23 cellular contexts compared by ENCODE assay signal in the genomic region with DNA sequence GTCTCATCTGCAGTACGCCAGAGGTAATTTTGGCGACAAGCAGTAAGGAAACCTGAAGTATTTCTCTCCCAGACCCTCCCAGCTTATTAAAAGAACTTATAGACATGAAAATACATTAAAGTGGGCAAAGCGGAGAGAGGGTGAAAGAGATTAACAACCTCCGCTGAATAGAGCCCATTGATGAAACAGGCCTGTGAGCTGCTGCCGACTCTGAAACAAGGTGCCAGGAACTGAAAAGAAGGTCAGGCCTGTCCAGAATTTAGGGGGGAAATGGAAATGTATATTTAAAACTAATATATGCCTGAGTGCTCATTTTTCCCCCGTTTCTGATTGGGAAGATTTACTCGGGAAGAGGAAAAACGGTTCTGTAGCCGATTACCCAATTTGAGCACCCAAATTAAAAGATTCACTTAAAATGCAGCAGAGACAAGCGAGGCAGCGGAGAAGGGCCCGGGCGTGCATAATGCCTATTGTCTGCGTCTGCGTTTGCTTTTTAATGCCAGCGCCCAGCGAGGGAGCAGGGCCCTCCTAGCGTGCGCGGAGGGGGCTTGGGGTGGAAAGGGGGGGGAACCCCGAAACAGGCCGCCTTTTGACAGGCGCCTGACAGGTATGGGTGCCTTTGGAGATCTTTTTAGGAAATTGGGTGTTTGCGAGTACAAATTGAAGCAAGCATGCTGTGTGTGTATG.
"Had no signal": no experiment of that assay in that cellular context is flagged by ENCODE, and none has a peak within 500 bp of the region (broad histone marks: within the 10 kb centered on the region; RNA-seq: fewer than 3 reads in every experiment).

No MANE protein-coding gene starts in this region.

- H3K27me3 ChIP-seq: upper lobe of left lung had no signal

- H3K4me1 Mint-ChIP-seq: activated naive CD8-positive, alpha-beta T cell treated with anti-CD3 and anti-CD28 coated beads, Interleukin-2, amount 50 U/mL, for 24 hours; naive B cell; stimulated activated memory B cell treated with anti-CD40 and anti-IgM and Interleukin-4, amounts not matched to agents 10 μg/mL and 1 μg/mL and 100 μg/mL, for 72 hours; T-cell had no signal

- H3K4me3 ChIP-seq: left ventricle myocardium inferior, mucosa of descending colon, SK-N-MC, thoracic aorta, upper lobe of left lung had no signal

- DNase-seq: activated CD4-positive, alpha-beta T cell treated with anti-CD3 and anti-CD28 coated beads, Interleukin-2, amount 50 U/mL, for 1 hour; activated CD8-positive, alpha-beta memory T cell treated with anti-CD3 and anti-CD28 coated beads, Interleukin-2, amount 50 U/mL, for 4 hours; activated naive CD4-positive, alpha-beta T cell treated with anti-CD3 and anti-CD28 coated beads for 36 hours; activated naive CD8-positive, alpha-beta T cell treated with anti-CD3 and anti-CD28 coated beads, Interleukin-2, amount 50 U/mL, for 24 hours; activated T-cell treated with anti-CD3 and anti-CD28 coated beads, Interleukin-2, amount 50 U/mL, for 4 hours; aorta; effector memory CD8-positive, alpha-beta T cell; foreskin fibroblast; left ventricle myocardium inferior; mammary epithelial cell; mucosa of descending colon; naive B cell; right cardiac atrium; small intestine; stimulated activated CD4-positive, alpha-beta T cell treated with anti-CD3 and anti-CD28 coated beads, Interleukin-4, amount 100 ng/mL, for 4 hours; T-cell; upper lobe of left lung had no signal

- H3K36me3 Mint-ChIP-seq: naive B cell; stimulated activated memory B cell treated with anti-CD40 and anti-IgM and Interleukin-4, amounts not matched to agents 10 μg/mL and 1 μg/mL and 100 μg/mL, for 72 hours; T-cell had no signal

- H3K27ac Mint-ChIP-seq: activated naive CD4-positive, alpha-beta T cell treated with anti-CD3 and anti-CD28 coated beads for 36 hours; activated naive CD8-positive, alpha-beta T cell treated with anti-CD3 and anti-CD28 coated beads, Interleukin-2, amount 50 U/mL, for 24 hours; dendritic cell treated with granulocyte-macrophage colony-stimulating factor and Interleukin-4, amounts not matched to agents 40 ng/mL and 50 ng/mL, for 4 days; effector memory CD8-positive, alpha-beta T cell; naive B cell; stimulated activated memory B cell treated with anti-CD40 and anti-IgM and Interleukin-4, amounts not matched to agents 10 μg/mL and 1 μg/mL and 100 μg/mL, for 72 hours; T-cell had no signal

- H3K27me3 Mint-ChIP-seq: activated naive CD8-positive, alpha-beta T cell treated with anti-CD3 and anti-CD28 coated beads, Interleukin-2, amount 50 U/mL, for 24 hours; effector memory CD8-positive, alpha-beta T cell had no signal

- H3K9me3 ChIP-seq: left ventricle myocardium inferior, mucosa of descending colon, thoracic aorta, upper lobe of left lung had no signal

- H3K36me3 ChIP-seq: left ventricle myocardium inferior, thoracic aorta, upper lobe of left lung had no signal

- H3K27ac ChIP-seq: epithelial cell of prostate, left ventricle myocardium inferior, SK-N-MC, thoracic aorta, upper lobe of left lung had no signal

- H3K9me3 Mint-ChIP-seq: activated naive CD4-positive, alpha-beta T cell treated with anti-CD3 and anti-CD28 coated beads for 36 hours; activated naive CD8-positive, alpha-beta T cell treated with anti-CD3 and anti-CD28 coated beads, Interleukin-2, amount 50 U/mL, for 24 hours; activated T-cell treated with anti-CD3 and anti-CD28 coated beads, Interleukin-2, amount 50 U/mL, for 4 hours; dendritic cell treated with granulocyte-macrophage colony-stimulating factor and Interleukin-4, amounts not matched to agents 40 ng/mL and 50 ng/mL, for 4 days; effector memory CD8-positive, alpha-beta T cell; naive B cell; stimulated activated memory B cell treated with anti-CD40 and anti-IgM and Interleukin-4, amounts not matched to agents 10 μg/mL and 1 μg/mL and 100 μg/mL, for 72 hours; T-cell had no signal

- H3K4me3 Mint-ChIP-seq: activated naive CD4-positive, alpha-beta T cell treated with anti-CD3 and anti-CD28 coated beads for 36 hours; activated naive CD8-positive, alpha-beta T cell treated with anti-CD3 and anti-CD28 coated beads, Interleukin-2, amount 50 U/mL, for 24 hours; activated T-cell treated with anti-CD3 and anti-CD28 coated beads, Interleukin-2, amount 50 U/mL, for 4 hours; dendritic cell treated with granulocyte-macrophage colony-stimulating factor and Interleukin-4, amounts not matched to agents 40 ng/mL and 50 ng/mL, for 4 days; effector memory CD8-positive, alpha-beta T cell; naive B cell; stimulated activated memory B cell treated with anti-CD40 and anti-IgM and Interleukin-4, amounts not matched to agents 10 μg/mL and 1 μg/mL and 100 μg/mL, for 72 hours; T-cell had no signal

- ATAC-seq: activated CD4-positive, CD25-positive, alpha-beta regulatory T cell treated with anti-CD3 and anti-CD28 coated beads, Interleukin-2, amount 50 U/mL, for 24 hours; activated naive CD8-positive, alpha-beta T cell treated with anti-CD3 and anti-CD28 coated beads, Interleukin-2, amount 50 U/mL, for 24 hours; activated T-cell treated with anti-CD3 and anti-CD28 coated beads, Interleukin-2, amount 50 U/mL, for 4 hours; effector memory CD8-positive, alpha-beta T cell; mucosa of descending colon; right cardiac atrium; stimulated activated memory B cell treated with anti-CD40 and anti-IgM and Interleukin-4, amounts not matched to agents 10 μg/mL and 1 μg/mL and 100 μg/mL, for 72 hours; T-cell had no signal

- FAIRE-seq: small intestine had no signal
